4 cellular contexts compared by ENCODE assay signal in the genomic region with DNA sequence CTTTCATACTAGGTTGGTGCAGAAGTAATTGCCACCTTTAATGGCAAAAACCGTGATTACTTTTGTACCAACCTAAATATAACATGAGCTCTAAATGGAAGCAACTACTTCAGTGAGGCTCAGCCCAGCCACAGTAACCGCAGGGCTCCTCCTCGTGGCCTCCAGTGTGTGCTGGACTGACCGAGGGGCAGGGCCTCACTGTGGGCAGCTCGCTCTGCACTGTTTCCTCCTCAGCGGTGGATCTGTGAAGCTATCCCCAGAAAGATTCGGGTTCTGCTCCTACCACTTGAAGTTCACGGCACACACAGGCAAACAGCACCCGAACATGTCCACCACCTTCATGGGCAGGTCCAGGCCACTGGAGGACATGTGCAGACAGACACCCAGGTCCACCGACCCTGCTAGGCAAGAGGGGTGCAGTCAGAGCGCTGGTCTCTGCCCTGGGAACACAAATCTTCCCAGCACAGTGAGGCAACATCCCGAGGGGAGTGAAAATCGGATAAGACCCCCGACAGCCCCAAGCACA. TPM values are rescaled to one million over a fixed set of nuclear protein-coding genes. Genes with fewer than 3 reads are reported as not detected.
"Had no signal": no experiment of that assay in that cellular context is flagged by ENCODE, and none has a peak within 500 bp of the region (broad histone marks: within the 10 kb centered on the region; RNA-seq: fewer than 3 reads in every experiment).

No MANE protein-coding gene starts in this region.

RNA-seq across cellular contexts. Expression of gene ROPN1B, which starts 37.6 kb away (rescaled TPM):
- total RNA-seq: LHCN-M2, MCF 10A, OCI-LY7, SJCRH30 had no signal
